In genomic region chr1:42924249-42925131, GRCh38 we compare ENCODE assay signal across 1 cellular context.
TF ChIP-seq lines count a peak whose summit lies in the region.

No MANE protein-coding gene starts in this region.

TF ChIP-seq in HepG2, 621 proteins besides CTCF, POLR2A, EP300 and RAD21 (continued from another document and continues in another):
- no peak for TF ChIP-seq CERS6 (CRISPR knock-in tag; IDR thresholded peaks at IDR 0.05)
- TF ChIP-seq, protein P1, sequence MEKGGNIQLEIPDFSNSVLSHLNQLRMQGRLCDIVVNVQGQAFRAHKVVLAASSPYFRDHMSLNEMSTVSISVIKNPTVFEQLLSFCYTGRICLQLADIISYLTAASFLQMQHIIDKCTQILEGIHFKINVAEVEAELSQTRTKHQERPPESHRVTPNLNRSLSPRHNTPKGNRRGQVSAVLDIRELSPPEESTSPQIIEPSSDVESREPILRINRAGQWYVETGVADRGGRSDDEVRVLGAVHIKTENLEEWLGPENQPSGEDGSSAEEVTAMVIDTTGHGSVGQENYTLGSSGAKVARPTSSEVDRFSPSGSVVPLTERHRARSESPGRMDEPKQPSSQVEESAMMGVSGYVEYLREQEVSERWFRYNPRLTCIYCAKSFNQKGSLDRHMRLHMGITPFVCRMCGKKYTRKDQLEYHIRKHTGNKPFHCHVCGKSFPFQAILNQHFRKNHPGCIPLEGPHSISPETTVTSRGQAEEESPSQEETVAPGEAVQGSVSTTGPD (CRISPR knock-in tag; IDR thresholded peaks at IDR 0.05) = no peak
- TF ChIP-seq ZNF616 (CRISPR knock-in tag; IDR thresholded peaks at IDR 0.05; ENCODE audit: low read depth) = no peak
- no peak for TF ChIP-seq TCF12 (IDR thresholded peaks at IDR 0.05)
- TF ChIP-seq TCF12 (CRISPR knock-in tag; IDR thresholded peaks at IDR 0.05) = no peak
- TF ChIP-seq, protein P2, sequence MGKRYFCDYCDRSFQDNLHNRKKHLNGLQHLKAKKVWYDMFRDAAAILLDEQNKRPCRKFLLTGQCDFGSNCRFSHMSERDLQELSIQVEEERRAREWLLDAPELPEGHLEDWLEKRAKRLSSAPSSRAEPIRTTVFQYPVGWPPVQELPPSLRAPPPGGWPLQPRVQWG (CRISPR knock-in tag; IDR thresholded peaks at IDR 0.05; ENCODE audit: borderline replicate concordance, low read depth) = no peak
- 0 out of 2 replicates have a peak, but pooled peaks have one; percentile 22 for TF ChIP-seq CHD2 (IDR thresholded peaks at IDR 0.05; ENCODE audit: low read depth, low read length)
- TF ChIP-seq ATF2 (CRISPR knock-in tag; IDR thresholded peaks at IDR 0.05) = no peak
- TF ChIP-seq ZNF556 (CRISPR knock-in tag; IDR thresholded peaks at IDR 0.05; ENCODE audit: borderline replicate concordance) = no peak
- TF ChIP-seq RELA (CRISPR knock-in tag; IDR thresholded peaks at IDR 0.05) = peak; percentile 82; the same call in 1 of the 2 replicates
- TF ChIP-seq HNF1B (CRISPR knock-in tag; IDR thresholded peaks at IDR 0.05) = peak; percentile 40; the same call in 1 of the 2 replicates
- no peak for TF ChIP-seq TCF7 (IDR thresholded peaks at IDR 0.05; ENCODE audit: low read depth)
- TF ChIP-seq ZNF101 (CRISPR knock-in tag; IDR thresholded peaks at IDR 0.05; ENCODE audit: borderline replicate concordance, low read depth) = no peak
- TF ChIP-seq NR2F6 (IDR thresholded peaks at IDR 0.05) = no peak
- TF ChIP-seq NR2F6 (CRISPR knock-in tag; IDR thresholded peaks at IDR 0.05) = 0 out of 2 replicates have a peak, but pooled peaks have one; percentile 6
- TF ChIP-seq KDM2A (CRISPR knock-in tag; IDR thresholded peaks at IDR 0.05; ENCODE audit: borderline replicate concordance, low read depth) = peak; percentile 99
- no peak for TF ChIP-seq SKI (IDR thresholded peaks at IDR 0.05; ENCODE audit: partially characterized antibody)
- TF ChIP-seq E2F5 (CRISPR knock-in tag; conservative IDR thresholded peaks at IDR 0.05) = no peak
- TF ChIP-seq, protein P3, sequence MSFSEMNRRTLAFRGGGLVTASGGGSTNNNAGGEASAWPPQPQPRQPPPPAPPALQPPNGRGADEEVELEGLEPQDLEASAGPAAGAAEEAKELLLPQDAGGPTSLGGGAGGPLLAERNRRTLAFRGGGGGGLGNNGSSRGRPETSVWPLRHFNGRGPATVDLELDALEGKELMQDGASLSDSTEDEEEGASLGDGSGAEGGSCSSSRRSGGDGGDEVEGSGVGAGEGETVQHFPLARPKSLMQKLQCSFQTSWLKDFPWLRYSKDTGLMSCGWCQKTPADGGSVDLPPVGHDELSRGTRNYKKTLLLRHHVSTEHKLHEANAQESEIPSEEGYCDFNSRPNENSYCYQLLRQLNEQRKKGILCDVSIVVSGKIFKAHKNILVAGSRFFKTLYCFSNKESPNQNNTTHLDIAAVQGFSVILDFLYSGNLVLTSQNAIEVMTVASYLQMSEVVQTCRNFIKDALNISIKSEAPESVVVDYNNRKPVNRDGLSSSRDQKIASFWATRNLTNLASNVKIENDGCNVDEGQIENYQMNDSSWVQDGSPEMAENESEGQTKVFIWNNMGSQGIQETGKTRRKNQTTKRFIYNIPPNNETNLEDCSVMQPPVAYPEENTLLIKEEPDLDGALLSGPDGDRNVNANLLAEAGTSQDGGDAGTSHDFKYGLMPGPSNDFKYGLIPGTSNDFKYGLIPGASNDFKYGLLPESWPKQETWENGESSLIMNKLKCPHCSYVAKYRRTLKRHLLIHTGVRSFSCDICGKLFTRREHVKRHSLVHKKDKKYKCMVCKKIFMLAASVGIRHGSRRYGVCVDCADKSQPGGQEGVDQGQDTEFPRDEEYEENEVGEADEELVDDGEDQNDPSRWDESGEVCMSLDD (CRISPR knock-in tag; IDR thresholded peaks at IDR 0.05; ENCODE audit: borderline replicate concordance) = no peak
- TF ChIP-seq NFRKB (IDR thresholded peaks at IDR 0.05) = no peak
- TF ChIP-seq, protein P4, sequence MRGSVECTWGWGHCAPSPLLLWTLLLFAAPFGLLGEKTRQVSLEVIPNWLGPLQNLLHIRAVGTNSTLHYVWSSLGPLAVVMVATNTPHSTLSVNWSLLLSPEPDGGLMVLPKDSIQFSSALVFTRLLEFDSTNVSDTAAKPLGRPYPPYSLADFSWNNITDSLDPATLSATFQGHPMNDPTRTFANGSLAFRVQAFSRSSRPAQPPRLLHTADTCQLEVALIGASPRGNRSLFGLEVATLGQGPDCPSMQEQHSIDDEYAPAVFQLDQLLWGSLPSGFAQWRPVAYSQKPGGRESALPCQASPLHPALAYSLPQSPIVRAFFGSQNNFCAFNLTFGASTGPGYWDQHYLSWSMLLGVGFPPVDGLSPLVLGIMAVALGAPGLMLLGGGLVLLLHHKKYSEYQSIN (CRISPR knock-in tag; IDR thresholded peaks at IDR 0.05; ENCODE audit: borderline replicate concordance) = no peak
- peak; percentile 31; the same call in 1 of the 2 replicates for TF ChIP-seq HNF4G (IDR thresholded peaks at IDR 0.05; ENCODE audit: borderline replicate concordance, low read depth, low read length)
- no peak for TF ChIP-seq HNF4G (CRISPR knock-in tag; IDR thresholded peaks at IDR 0.05; ENCODE audit: borderline replicate concordance, low read depth)
- TF ChIP-seq, protein P5, sequence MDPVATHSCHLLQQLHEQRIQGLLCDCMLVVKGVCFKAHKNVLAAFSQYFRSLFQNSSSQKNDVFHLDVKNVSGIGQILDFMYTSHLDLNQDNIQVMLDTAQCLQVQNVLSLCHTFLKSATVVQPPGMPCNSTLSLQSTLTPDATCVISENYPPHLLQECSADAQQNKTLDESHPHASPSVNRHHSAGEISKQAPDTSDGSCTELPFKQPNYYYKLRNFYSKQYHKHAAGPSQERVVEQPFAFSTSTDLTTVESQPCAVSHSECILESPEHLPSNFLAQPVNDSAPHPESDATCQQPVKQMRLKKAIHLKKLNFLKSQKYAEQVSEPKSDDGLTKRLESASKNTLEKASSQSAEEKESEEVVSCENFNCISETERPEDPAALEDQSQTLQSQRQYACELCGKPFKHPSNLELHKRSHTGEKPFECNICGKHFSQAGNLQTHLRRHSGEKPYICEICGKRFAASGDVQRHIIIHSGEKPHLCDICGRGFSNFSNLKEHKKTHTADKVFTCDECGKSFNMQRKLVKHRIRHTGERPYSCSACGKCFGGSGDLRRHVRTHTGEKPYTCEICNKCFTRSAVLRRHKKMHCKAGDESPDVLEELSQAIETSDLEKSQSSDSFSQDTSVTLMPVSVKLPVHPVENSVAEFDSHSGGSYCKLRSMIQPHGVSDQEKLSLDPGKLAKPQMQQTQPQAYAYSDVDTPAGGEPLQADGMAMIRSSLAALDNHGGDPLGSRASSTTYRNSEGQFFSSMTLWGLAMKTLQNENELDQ (CRISPR knock-in tag; IDR thresholded peaks at IDR 0.05; ENCODE audit: borderline replicate concordance) = no peak
- peak; percentile 47; the same call in 1 of the 2 replicates for TF ChIP-seq DNMT3B (CRISPR knock-in tag; conservative IDR thresholded peaks at IDR 0.05)
- no peak for TF ChIP-seq NR2C2 (CRISPR knock-in tag; IDR thresholded peaks at IDR 0.05; ENCODE audit: borderline replicate concordance)
- TF ChIP-seq ZNF513 (CRISPR knock-in tag; conservative IDR thresholded peaks at IDR 0.05) = no peak
- no peak for TF ChIP-seq NPAS2 (CRISPR knock-in tag; IDR thresholded peaks at IDR 0.05; ENCODE audit: borderline replicate concordance)
- peak; percentile 62; the same call in 1 of the 2 replicates for TF ChIP-seq DMAP1 (CRISPR knock-in tag; IDR thresholded peaks at IDR 0.05)
- no peak for TF ChIP-seq SMARCC2 (IDR thresholded peaks at IDR 0.05)
- TF ChIP-seq KLF9 (CRISPR knock-in tag; IDR thresholded peaks at IDR 0.05; ENCODE audit: low read depth) = peak; percentile 74; the same call in 1 of the 2 replicates
- peak; percentile 99 for TF ChIP-seq ZC3H13 (CRISPR knock-in tag; IDR thresholded peaks at IDR 0.05)
- peak; percentile 49; the same call in 1 of the 2 replicates for TF ChIP-seq ZBTB38 (CRISPR knock-in tag; IDR thresholded peaks at IDR 0.05)
- TF ChIP-seq ZNF224 (CRISPR knock-in tag; IDR thresholded peaks at IDR 0.05) = no peak; the same call in 1 of the 2 replicates
- peak; percentile 41; the same call in 1 of the 2 replicates for TF ChIP-seq ZNF333 (CRISPR knock-in tag; IDR thresholded peaks at IDR 0.05; ENCODE audit: borderline replicate concordance)
- no peak for TF ChIP-seq ZNF839 (CRISPR knock-in tag; IDR thresholded peaks at IDR 0.05; ENCODE audit: borderline replicate concordance)
- no peak for TF ChIP-seq ZNF879 (CRISPR knock-in tag; IDR thresholded peaks at IDR 0.05)
- no peak for TF ChIP-seq IKZF1 (IDR thresholded peaks at IDR 0.05)
- no peak for TF ChIP-seq SMYD3 (CRISPR knock-in tag; IDR thresholded peaks at IDR 0.05)
- no peak for TF ChIP-seq XRCC5 (optimal IDR thresholded peaks at IDR 0.05; ENCODE audit: low read length)
- no peak for TF ChIP-seq ZNF577 (CRISPR knock-in tag; IDR thresholded peaks at IDR 0.05; ENCODE audit: borderline replicate concordance, low read depth)
- TF ChIP-seq RFX3 (CRISPR knock-in tag; IDR thresholded peaks at IDR 0.05) = no peak
- no peak for TF ChIP-seq JDP2 (CRISPR knock-in tag; IDR thresholded peaks at IDR 0.05; ENCODE audit: borderline replicate concordance)
- peak; percentile 89 for TF ChIP-seq HOXA3 (CRISPR knock-in tag; IDR thresholded peaks at IDR 0.05)
- TF ChIP-seq NFIB (CRISPR knock-in tag; IDR thresholded peaks at IDR 0.05; ENCODE audit: borderline replicate concordance) = no peak
- no peak for TF ChIP-seq MEIS2 (CRISPR knock-in tag; IDR thresholded peaks at IDR 0.05)
- TF ChIP-seq TBP (CRISPR knock-in tag; IDR thresholded peaks at IDR 0.05) = no peak
- no peak for TF ChIP-seq ZNF441 (CRISPR knock-in tag; IDR thresholded peaks at IDR 0.05; ENCODE audit: borderline replicate concordance)
- TF ChIP-seq, protein P6, sequence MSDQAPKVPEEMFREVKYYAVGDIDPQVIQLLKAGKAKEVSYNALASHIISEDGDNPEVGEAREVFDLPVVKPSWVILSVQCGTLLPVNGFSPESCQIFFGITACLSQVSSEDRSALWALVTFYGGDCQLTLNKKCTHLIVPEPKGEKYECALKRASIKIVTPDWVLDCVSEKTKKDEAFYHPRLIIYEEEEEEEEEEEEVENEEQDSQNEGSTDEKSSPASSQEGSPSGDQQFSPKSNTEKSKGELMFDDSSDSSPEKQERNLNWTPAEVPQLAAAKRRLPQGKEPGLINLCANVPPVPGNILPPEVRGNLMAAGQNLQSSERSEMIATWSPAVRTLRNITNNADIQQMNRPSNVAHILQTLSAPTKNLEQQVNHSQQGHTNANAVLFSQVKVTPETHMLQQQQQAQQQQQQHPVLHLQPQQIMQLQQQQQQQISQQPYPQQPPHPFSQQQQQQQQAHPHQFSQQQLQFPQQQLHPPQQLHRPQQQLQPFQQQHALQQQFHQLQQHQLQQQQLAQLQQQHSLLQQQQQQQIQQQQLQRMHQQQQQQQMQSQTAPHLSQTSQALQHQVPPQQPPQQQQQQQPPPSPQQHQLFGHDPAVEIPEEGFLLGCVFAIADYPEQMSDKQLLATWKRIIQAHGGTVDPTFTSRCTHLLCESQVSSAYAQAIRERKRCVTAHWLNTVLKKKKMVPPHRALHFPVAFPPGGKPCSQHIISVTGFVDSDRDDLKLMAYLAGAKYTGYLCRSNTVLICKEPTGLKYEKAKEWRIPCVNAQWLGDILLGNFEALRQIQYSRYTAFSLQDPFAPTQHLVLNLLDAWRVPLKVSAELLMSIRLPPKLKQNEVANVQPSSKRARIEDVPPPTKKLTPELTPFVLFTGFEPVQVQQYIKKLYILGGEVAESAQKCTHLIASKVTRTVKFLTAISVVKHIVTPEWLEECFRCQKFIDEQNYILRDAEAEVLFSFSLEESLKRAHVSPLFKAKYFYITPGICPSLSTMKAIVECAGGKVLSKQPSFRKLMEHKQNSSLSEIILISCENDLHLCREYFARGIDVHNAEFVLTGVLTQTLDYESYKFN (CRISPR knock-in tag; conservative IDR thresholded peaks at IDR 0.05) = peak; percentile 27; the same call in 1 of the 2 replicates
- TF ChIP-seq GABPB1 (CRISPR knock-in tag; IDR thresholded peaks at IDR 0.05) = peak; percentile 72; the same call in 1 of the 2 replicates
